In genomic region chr3:66441692-66442091, GRCh38 we compare ENCODE assay signal across 1 cellular context.
TF ChIP-seq lines count a peak whose summit lies in the region.

No MANE protein-coding gene starts in this region.

TF ChIP-seq in HepG2, 621 proteins besides CTCF, POLR2A, EP300 and RAD21 (continued from another document):
- TF ChIP-seq, protein P1, sequence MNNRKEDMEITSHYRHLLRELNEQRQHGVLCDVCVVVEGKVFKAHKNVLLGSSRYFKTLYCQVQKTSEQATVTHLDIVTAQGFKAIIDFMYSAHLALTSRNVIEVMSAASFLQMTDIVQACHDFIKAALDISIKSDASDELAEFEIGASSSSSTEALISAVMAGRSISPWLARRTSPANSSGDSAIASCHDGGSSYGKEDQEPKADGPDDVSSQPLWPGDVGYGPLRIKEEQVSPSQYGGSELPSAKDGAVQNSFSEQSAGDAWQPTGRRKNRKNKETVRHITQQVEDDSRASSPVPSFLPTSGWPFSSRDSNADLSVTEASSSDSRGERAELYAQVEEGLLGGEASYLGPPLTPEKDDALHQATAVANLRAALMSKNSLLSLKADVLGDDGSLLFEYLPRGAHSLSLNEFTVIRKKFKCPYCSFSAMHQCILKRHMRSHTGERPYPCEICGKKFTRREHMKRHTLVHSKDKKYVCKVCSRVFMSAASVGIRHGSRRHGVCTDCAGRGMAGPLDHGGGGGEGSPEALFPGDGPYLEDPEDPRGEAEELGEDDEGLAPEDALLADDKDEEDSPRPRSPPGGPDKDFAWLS (CRISPR knock-in tag; IDR thresholded peaks at IDR 0.05; ENCODE audit: borderline replicate concordance), result no peak
